22 cellular contexts compared by ENCODE assay signal in genomic region chr2:112136081-112136480, GRCh38.
"Had no signal": no experiment of that assay in that cellular context is flagged by ENCODE, and none has a peak within 500 bp of the region (broad histone marks: within the 10 kb centered on the region; RNA-seq: fewer than 3 reads in every experiment).

No MANE protein-coding gene starts in this region.

- H3K4me2 ChIP-seq: hepatocyte had no signal

- H2AFZ ChIP-seq: hepatocyte had no signal

- H3K4me3 ChIP-seq: cardiac muscle cell, hepatocyte, ovary, sigmoid colon, stomach, upper lobe of left lung had no signal

- H3K27ac ChIP-seq: cardiac muscle cell, hepatocyte, ovary, sigmoid colon, stomach, upper lobe of left lung had no signal

- H3K4me1 Mint-ChIP-seq: stimulated activated effector memory CD8-positive, alpha-beta T cell treated with anti-CD3 and anti-CD28 coated beads, Interleukin-12 subunit alpha, Interleukin-12 subunit beta, amount 100 ng/mL, for 72 hours had no signal

- DNase-seq: activated CD4-positive, alpha-beta T cell treated with anti-CD3 and anti-CD28 coated beads, Interleukin-2, amount 50 U/mL, for 1 hour; activated CD4-positive, CD25-positive, alpha-beta regulatory T cell; activated CD8-positive, alpha-beta memory T cell treated with anti-CD3 and anti-CD28 coated beads for 24 hours; activated gamma-delta T cell; activated T-cell treated with anti-CD3 and anti-CD28 coated beads, Interleukin-2, amount 50 U/mL, for 72 hours; effector CD8-positive, alpha-beta T cell; islet precursor cell; midbrain; ovary; sigmoid colon; stimulated activated CD4-positive, alpha-beta T cell treated with anti-CD3 and anti-CD28 coated beads, Interleukin-4, amount 100 ng/mL, for 24 hours; stomach; T-helper 1 cell; T-helper 9 cell; upper lobe of left lung had no signal

- H3K27ac Mint-ChIP-seq: activated naive CD8-positive, alpha-beta T cell; activated T-cell treated with anti-CD3 and anti-CD28 coated beads, Interleukin-2, amount 50 U/mL, for 72 hours; dendritic cell treated with granulocyte-macrophage colony-stimulating factor and Interleukin-4, amounts not matched to agents 40 ng/mL and 50 ng/mL, for 4 days; stimulated activated effector memory CD8-positive, alpha-beta T cell treated with anti-CD3 and anti-CD28 coated beads, Interleukin-12 subunit alpha, Interleukin-12 subunit beta, amount 100 ng/mL, for 72 hours had no signal

- H3K79me2 ChIP-seq: hepatocyte had no signal

- ATAC-seq: activated T-cell treated with anti-CD3 and anti-CD28 coated beads, Interleukin-2, amount 50 U/mL, for 72 hours; left lobe of liver; SK-N-SH treated with all-trans-retinoic acid at 6 μM for 48 hours; stimulated activated effector memory CD8-positive, alpha-beta T cell treated with anti-CD3 and anti-CD28 coated beads, Interleukin-12 subunit alpha, Interleukin-12 subunit beta, amount 100 ng/mL, for 72 hours had no signal

- H3K36me3 ChIP-seq: cardiac muscle cell, ovary, sigmoid colon, stomach, upper lobe of left lung had no signal

- H3K9me3 Mint-ChIP-seq: dendritic cell treated with granulocyte-macrophage colony-stimulating factor and Interleukin-4, amounts not matched to agents 40 ng/mL and 50 ng/mL, for 4 days had no signal

- H3K9me3 ChIP-seq: sigmoid colon had no signal

- H3K36me3 Mint-ChIP-seq: stimulated activated effector memory CD8-positive, alpha-beta T cell treated with anti-CD3 and anti-CD28 coated beads, Interleukin-12 subunit alpha, Interleukin-12 subunit beta, amount 100 ng/mL, for 72 hours had no signal

- H3K4me3 Mint-ChIP-seq: activated T-cell treated with anti-CD3 and anti-CD28 coated beads, Interleukin-2, amount 50 U/mL, for 72 hours; dendritic cell treated with granulocyte-macrophage colony-stimulating factor and Interleukin-4, amounts not matched to agents 40 ng/mL and 50 ng/mL, for 4 days; stimulated activated effector memory CD8-positive, alpha-beta T cell treated with anti-CD3 and anti-CD28 coated beads, Interleukin-12 subunit alpha, Interleukin-12 subunit beta, amount 100 ng/mL, for 72 hours had no signal

- H3K27me3 ChIP-seq: ovary had no signal
